In the genomic region with DNA sequence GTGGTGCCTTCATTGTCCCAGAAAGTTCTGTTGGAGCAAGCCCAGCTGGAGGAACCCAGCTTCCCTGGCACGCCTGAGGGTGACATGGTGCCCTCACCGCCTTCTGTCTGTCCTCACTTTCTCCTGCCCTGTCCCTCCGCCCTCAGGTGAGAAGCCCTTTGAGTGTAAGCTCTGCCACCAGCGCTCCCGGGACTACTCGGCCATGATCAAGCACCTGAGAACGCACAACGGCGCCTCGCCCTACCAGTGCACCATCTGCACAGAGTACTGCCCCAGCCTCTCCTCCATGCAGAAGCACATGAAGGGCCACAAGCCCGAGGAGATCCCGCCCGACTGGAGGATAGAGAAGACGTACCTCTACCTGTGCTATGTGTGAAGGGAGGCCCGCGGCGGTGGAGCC, we compare ENCODE assay signal across 20 cellular contexts. TPM values are rescaled to one million over a fixed set of nuclear protein-coding genes. Genes with fewer than 3 reads are reported as not detected.
A peak's percentile ranks its signal among the peaks of the same experiment; 100 is the strongest.
DNase-seq lines count a peak whose midpoint lies in the region; ATAC-seq and TF ChIP-seq lines count a peak whose summit lies in the region.
"Had no signal": no experiment of that assay in that cellular context is flagged by ENCODE, and none has a peak within 500 bp of the region (broad histone marks: within the 10 kb centered on the region; RNA-seq: fewer than 3 reads in every experiment).

No MANE protein-coding gene starts in this region.

- no peak for TF ChIP-seq POLR2A in gastrocnemius medialis (IDR thresholded peaks at IDR 0.05)

- H3K4me3 ChIP-seq in right cardiac atrium (ENCODE audit: low read length) (no peak overlapping the region), gastrocnemius medialis (no peak overlapping the region)
- H3K4me3 ChIP-seq: A549, BLaER1, Peyer's patch had no signal

- no peak overlapping the region for H3K4me3 Mint-ChIP-seq in nephron progenitor cell
- H3K4me3 Mint-ChIP-seq: CD4-positive, alpha-beta memory T cell had no signal

- intact Hi-C loops in right cardiac atrium (cut with DNase I), result loop anchor here in 3 of 4 donors (10.0 kb wide), 1 partner anchor 45 kb away; no protein-coding TSS in a partner anchor
- intact Hi-C loops in Right ventricle myocardium inferior (cut with DNase I), result no loop called here
- intact Hi-C loops in gastrocnemius medialis (cut with DNase I; ENCODE audit: low total_unique reads), result no loop called here

- peaks cover 3% of the 10 kb centered on the region for H3K27me3 Mint-ChIP-seq in nephron progenitor cell (ENCODE audit: low read depth, poor library complexity)

- DNase-seq in right cardiac atrium (peak in 1 of 3 donors; percentile 70), Right ventricle myocardium inferior (ENCODE audit: missing footprints) (no peak), nephron progenitor cell (no peak), gastrocnemius medialis (peak in 1 of 2 donors; percentile 73), ACHN (no peak), SIG-M5 (lab: John Stamatoyannopoulos, UW) (no peak)
- DNase-seq: GF-D8; GOT3; NCI-H1105; NCI-H2081; NCI-H2171 treated with DMSO at 0.1 percent for 48 hours; NCI-H446; NCI-H748 treated with DMSO at 0.1 percent for 48 hours; NK-92 treated with Interleukin-12 subunit alpha and Interleukin-12 subunit beta, amount 100 ng/mL, for 24 hours; Peyer's patch; SHP77 had no signal

- no peaks in the 10 kb centered on the region for H3K9me3 Mint-ChIP-seq in nephron progenitor cell
- H3K9me3 Mint-ChIP-seq: CD4-positive, alpha-beta memory T cell had no signal

- H3K27ac Mint-ChIP-seq in nephron progenitor cell, result peak overlapping the region; percentile 94

- H3K9me3 ChIP-seq in right cardiac atrium (ENCODE audit: control insufficient read depth, low read length) (no peaks in the 10 kb centered on the region), gastrocnemius medialis (no peaks in the 10 kb centered on the region)
- H3K9me3 ChIP-seq: A549, BLaER1, Peyer's patch had no signal

- H3K27me3 ChIP-seq in right cardiac atrium (ENCODE audit: control insufficient read depth, insufficient read depth) (no peaks in the 10 kb centered on the region), gastrocnemius medialis (no peaks in the 10 kb centered on the region)
- H3K27me3 ChIP-seq: BLaER1, Peyer's patch had no signal

- H3K4me1 ChIP-seq in right cardiac atrium (ENCODE audit: control insufficient read depth, insufficient read depth, low read length) (peaks cover 2% of the 10 kb centered on the region), gastrocnemius medialis (peaks cover 64% of the 10 kb centered on the region in 2 donors)
- H3K4me1 ChIP-seq: A549, Peyer's patch had no signal

- in situ Hi-C loops in gastrocnemius medialis (cut with MboI; ENCODE audit: low sequenced_read_pairs in 4 of 4), result loop anchor here in 2 of 4 donors (10.0 to 25.0 kb wide), 2 partner anchors 65 to 363 kb away; a partner anchor contains a TSS
- in situ Hi-C loops in ACHN (cut with HindIII; ENCODE audit: low pct_ligation_motif_present, low pct_unique_long_range_greater_than_20kb, low sequenced_read_pairs), result no loop called here

- H3K36me3 ChIP-seq in gastrocnemius medialis, result peaks cover 2 to 85% of the 10 kb centered on the region in 2 donors
- H3K36me3 ChIP-seq: BLaER1 had no signal

- no peak overlapping the region for H3K27ac ChIP-seq in right cardiac atrium (ENCODE audit: low read length)
- H3K27ac ChIP-seq in gastrocnemius medialis, result peak overlapping the region; percentile 87 to 98 (median 95)
- H3K27ac ChIP-seq: A549, BLaER1, Peyer's patch had no signal

- 94% methylated on average over 17 of the region's 17 CpGs for WGBS in right cardiac atrium

- peaks cover 83% of the 10 kb centered on the region for H3K4me1 Mint-ChIP-seq in nephron progenitor cell
- H3K4me1 Mint-ChIP-seq: CD4-positive, alpha-beta memory T cell had no signal

- ATAC-seq in right cardiac atrium (peak; percentile 2), Right ventricle myocardium inferior (no peak), gastrocnemius medialis (peak; percentile 38 to 39), GM21528 (IDR thresholded peaks at IDR 0.05; ENCODE audit: low FRiP score, unreplicated experiment) (no peak)
- ATAC-seq: A549 had no signal

- H3K36me3 Mint-ChIP-seq in nephron progenitor cell (ENCODE audit: low read depth), result peaks cover 35% of the 10 kb centered on the region

- TF ChIP-seq CTCF in nephron progenitor cell (IDR thresholded peaks at IDR 0.05), result no peak
- no peak for TF ChIP-seq CTCF in gastrocnemius medialis (IDR thresholded peaks at IDR 0.05 in 4 of 5, conservative IDR thresholded peaks at IDR 0.05 in 1 of 5)

RNA-seq across cellular contexts. Expression of a gene that starts 46.0 kb away (rescaled TPM):
- total RNA-seq in right cardiac atrium (100 to 1,000 TPM in 1 of 4 donors, 10 to 100 TPM in 3; 16.8 to 183 (median 50.8) TPM), Right ventricle myocardium inferior (44.0 TPM), gastrocnemius medialis (100 to 1,000 TPM; 157 to 968 (median 541) TPM)
- polyA plus RNA-seq in right cardiac atrium, result 56.9 TPM
- total RNA-seq: CD4-positive, alpha-beta memory T cell had no signal
- polyA plus RNA-seq: CD4-positive, alpha-beta memory T cell had no signal

Comparison
In these comparisons a context has a peak if more than half of its experiments do, and no peak if none do; other contexts are left out.
1. ATAC-seq: peak in right cardiac atrium (2 of 2) and gastrocnemius medialis (2 of 2); none in Right ventricle myocardium inferior (single experiment) and GM21528 (single experiment).
2. intact Hi-C loops: an anchor here in right cardiac atrium (10.0 kb wide); none called in Right ventricle myocardium inferior and gastrocnemius medialis.